Comparison of ENCODE assay signal across 8 cellular contexts in the genomic region with DNA sequence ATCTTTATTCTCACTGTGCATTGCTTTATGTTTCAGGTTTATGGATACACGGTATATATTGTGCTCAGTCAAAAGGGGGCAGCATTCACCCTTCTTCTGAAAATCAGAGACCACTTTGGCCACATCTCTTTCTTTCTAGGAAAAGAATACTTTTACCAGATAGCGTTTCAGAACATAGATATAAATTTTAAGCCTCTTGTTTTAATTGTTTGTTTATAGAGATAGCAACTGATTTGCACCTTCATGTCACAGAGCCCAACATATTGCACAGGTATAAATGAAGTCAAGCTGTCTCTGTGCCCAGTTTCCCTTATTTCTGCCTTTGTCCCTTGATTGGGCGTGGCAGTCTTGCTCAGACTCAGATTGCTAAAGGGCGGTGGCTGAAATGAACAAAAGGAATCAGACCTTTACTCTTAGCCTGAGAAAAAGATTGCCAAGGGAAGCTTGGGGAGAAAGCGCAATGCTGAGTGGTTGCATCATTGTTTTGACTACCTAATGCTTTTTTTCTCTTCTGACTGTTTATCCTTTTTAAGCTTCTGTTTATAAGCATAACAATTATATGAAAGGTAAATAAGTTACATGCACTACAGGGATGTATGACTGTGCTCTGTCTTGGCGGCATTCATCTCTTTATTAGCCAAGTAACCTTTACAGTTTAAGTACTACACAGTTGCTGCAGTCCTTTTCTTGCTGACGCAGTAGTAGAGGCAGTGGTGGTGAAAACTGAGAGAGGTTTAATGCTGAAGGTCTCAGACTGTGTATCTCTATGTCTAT.
DNase-seq lines count a peak whose midpoint lies in the region; ATAC-seq, FAIRE-seq and TF ChIP-seq lines count a peak whose summit lies in the region.

No MANE protein-coding gene starts in this region.

- peak overlapping the region; percentile 63 for H3K27ac Mint-ChIP-seq in type B pancreatic cell

- CTCF ChIA-PET in OCI-LY7 (lab: Charles Lee; ENCODE audit: unreplicated experiment) = no interaction called here
- CTCF ChIA-PET in HepG2 (lab: Yijun Ruan, JAX; ENCODE audit: low intra/inter-chr PET ratio, low total read pairs) = interaction anchor here (0.8 to 1.5 kb wide), 4 partner anchors 475 to 602 kb away, joined by 5 to 9 read pairs (median 6); no protein-coding TSS in a partner anchor

- H3K4me1 ChIP-seq in OCI-LY7 (ENCODE audit: insufficient read depth, low read length, poor library complexity, severe bottlenecking) (no peaks in the 10 kb centered on the region), colonic mucosa (no peaks in the 10 kb centered on the region), HepG2 (ENCODE audit: insufficient read depth, low read length) (peaks cover 15% of the 10 kb centered on the region)

- 17% methylated on average over 7 of the region's 7 CpGs for WGBS in HepG2 (ENCODE audit: low lambda C conversion rate)

- no peaks in the 10 kb centered on the region for H3K27me3 Mint-ChIP-seq in type B pancreatic cell

- no peak overlapping the region for H2AFZ ChIP-seq in OCI-LY7 (ENCODE audit: low read length)
- no peak overlapping the region for H2AFZ ChIP-seq in HepG2 (ENCODE audit: low read length)

- DNase-seq in AG08395 (ENCODE audit: low spot score) (peak; percentile 53), Kasumi-1 (lab: John Stamatoyannopoulos, UW) (peak; percentile 58 to 65), OCI-LY7 (ENCODE audit: low spot score) (peak; percentile 27), colonic mucosa (peak; percentile 56), HepG2 (ENCODE audit: low spot score) (peak; percentile 32), type B pancreatic cell (ENCODE audit: extremely low spot score, unreplicated experiment) (no peak), KG1 (lab: John Stamatoyannopoulos, UW) (no peak)

- no peak overlapping the region for H3K27ac ChIP-seq in OCI-LY7 (ENCODE audit: low read depth, low read length, poor library complexity, severe bottlenecking)
- H3K27ac ChIP-seq in colonic mucosa = peak overlapping the region; percentile 37
- no peak overlapping the region for H3K27ac ChIP-seq in HepG2 (ENCODE audit: extremely low read length, insufficient read depth, low read length)

- no peak for TF ChIP-seq POLR2A in HepG2 (IDR thresholded peaks at IDR 0.05; ENCODE audit: insufficient read depth in 1 of 2, low read depth in 2 of 2, low read length in 2 of 2)

- no peaks in the 10 kb centered on the region for H3K9me2 ChIP-seq in OCI-LY7 (ENCODE audit: insufficient read depth, low read length)

- no peaks in the 10 kb centered on the region for H3K79me2 ChIP-seq in OCI-LY7 (ENCODE audit: insufficient read depth, low read depth, low read length)
- no peaks in the 10 kb centered on the region for H3K79me2 ChIP-seq in HepG2 (ENCODE audit: insufficient read depth, low read length)

- no peaks in the 10 kb centered on the region for H3K36me3 Mint-ChIP-seq in type B pancreatic cell

- TF ChIP-seq RAD21 in HepG2 (CRISPR knock-in tag; IDR thresholded peaks at IDR 0.05) = 0 out of 2 replicates have a peak, but pooled peaks have one; percentile 31

- H3K9me3 Mint-ChIP-seq in type B pancreatic cell = no peaks in the 10 kb centered on the region

- H3K9ac ChIP-seq in colonic mucosa (ENCODE audit: low read depth in 2 of 2, low read length in 2 of 2) = no peak overlapping the region
- H3K9ac ChIP-seq in HepG2 (ENCODE audit: insufficient read depth, low read depth, low read length) = no peak overlapping the region

- peak; percentile 48 for FAIRE-seq in HepG2 (lab: Jason Lieb, UNC)

- in situ Hi-C loops in HepG2 (cut with HindIII; ENCODE audit: extremely low pct_ligation_motif_present, low pct_unique_long_range_greater_than_20kb) = loop anchor here (5.0 kb wide), 2 partner anchors 474 to 599 kb away; no protein-coding TSS in a partner anchor

- peaks cover 15% of the 10 kb centered on the region for H3K4me1 Mint-ChIP-seq in type B pancreatic cell (ENCODE audit: unreplicated experiment)

- no peaks in the 10 kb centered on the region for H3K36me3 ChIP-seq in OCI-LY7 (ENCODE audit: insufficient read depth, low read length)
- no peaks in the 10 kb centered on the region for H3K36me3 ChIP-seq in colonic mucosa
- no peaks in the 10 kb centered on the region for H3K36me3 ChIP-seq in HepG2 (replicated peaks in 1 of 2; ENCODE audit: control insufficient read depth in 1 of 2, insufficient read depth in 2 of 2, low read length in 2 of 2)

- H3K4me2 ChIP-seq in OCI-LY7 (ENCODE audit: low read length) (no peak overlapping the region), HepG2 (ENCODE audit: low read depth, low read length) (no peak overlapping the region)

- H3K4me3 ChIP-seq in GM12875 (ENCODE audit: low read depth, low read length) (no peak overlapping the region), OCI-LY7 (ENCODE audit: low read depth, low read length, poor library complexity, severe bottlenecking) (no peak overlapping the region), colonic mucosa (no peak overlapping the region), HepG2 (replicated peaks in 1 of 3; ENCODE audit: insufficient read depth in 1 of 3, low read depth in 2 of 3, low read length in 3 of 3) (no peak overlapping the region)

- ATAC-seq in HepG2 = peak; percentile 82

- POLR2A ChIA-PET in OCI-LY7 (lab: Charles Lee) (no interaction called here), HepG2 (lab: Yijun Ruan, JAX) (no interaction called here)

- H3K27me3 ChIP-seq in colonic mucosa = no peaks in the 10 kb centered on the region
- no peaks in the 10 kb centered on the region for H3K27me3 ChIP-seq in HepG2 (ENCODE audit: control insufficient read depth in 1 of 2, insufficient read depth in 2 of 2, low read length in 2 of 2)

- H3K9me3 ChIP-seq in OCI-LY7 (ENCODE audit: low read length) (no peaks in the 10 kb centered on the region), colonic mucosa (no peaks in the 10 kb centered on the region), HepG2 (ENCODE audit: low read length) (no peaks in the 10 kb centered on the region)

- H4K20me1 ChIP-seq in OCI-LY7 (ENCODE audit: insufficient read depth, low read length) (no peaks in the 10 kb centered on the region), HepG2 (ENCODE audit: insufficient read depth, low read length) (no peaks in the 10 kb centered on the region)

- TF ChIP-seq EP300 in HepG2 (IDR thresholded peaks at IDR 0.05; ENCODE audit: low read depth in 2 of 2, low read length in 2 of 2) (no peak), HepG2 (CRISPR knock-in tag; IDR thresholded peaks at IDR 0.05; ENCODE audit: borderline replicate concordance) (no peak)

- intact Hi-C loops in OCI-LY7 (cut with micrococcal nuclease; ENCODE audit: unreplicated experiment) (loop anchor here (1.0 to 10.0 kb wide), 2 partner anchors 475 to 597 kb away; no protein-coding TSS in a partner anchor), colonic mucosa (cut with DNase I) (loop anchor here (5.0 to 10.0 kb wide), 2 partner anchors 474 to 567 kb away; no protein-coding TSS in a partner anchor), HepG2 (cut with micrococcal nuclease; ENCODE audit: unreplicated experiment) (loop anchor here (1.0 to 10.0 kb wide), 6 partner anchors 123 to 707 kb away; no protein-coding TSS in a partner anchor)

- no TSS peak for BruUV-seq in OCI-LY7 (replicated peaks; lab: Mats Ljungman, UMichigan)
- no TSS peak for BruUV-seq in HepG2 (replicated peaks; lab: Mats Ljungman, UMichigan)

- peak; percentile 20; the same call in 1 of the 2 replicates for TF ChIP-seq CTCF in GM12875 (IDR thresholded peaks at IDR 0.05; ENCODE audit: borderline replicate concordance, insufficient read depth, low read depth, low read length)
- TF ChIP-seq CTCF in OCI-LY7 (conservative IDR thresholded peaks at IDR 0.05; ENCODE audit: low read length) = peak; percentile 74
- peak; percentile 41 for TF ChIP-seq CTCF in colonic mucosa (IDR thresholded peaks at IDR 0.05)
- TF ChIP-seq CTCF in HepG2 (CRISPR knock-in tag; IDR thresholded peaks at IDR 0.05) = peak; percentile 71
- TF ChIP-seq CTCF in type B pancreatic cell (conservative IDR thresholded peaks at IDR 0.05) = peak; percentile 92

- H3K4me3 Mint-ChIP-seq in type B pancreatic cell = no peak overlapping the region

TF ChIP-seq in HepG2, 621 proteins besides CTCF, POLR2A, EP300 and RAD21:
- TF ChIP-seq BCL6 (CRISPR knock-in tag; IDR thresholded peaks at IDR 0.05) = peak; percentile 90
- no peak for TF ChIP-seq XBP1 (CRISPR knock-in tag; IDR thresholded peaks at IDR 0.05)
- TF ChIP-seq SMC3 (IDR thresholded peaks at IDR 0.05; ENCODE audit: low read length) = peak; percentile 54; the same call in 1 of the 2 replicates
- TF ChIP-seq STAG1 (CRISPR knock-in tag; IDR thresholded peaks at IDR 0.05) = peak; percentile 79

Comparison
In these comparisons a context has a peak if more than half of its experiments do, and no peak if none do; other contexts are left out.
1. DNase-seq: peak in AG08395 (single experiment), Kasumi-1 (2 of 2), OCI-LY7 (single experiment), colonic mucosa (single experiment) and HepG2 (single experiment); none in type B pancreatic cell (single experiment) and KG1 (single experiment).
2. CTCF ChIP-seq: peak in every context shown above with its lines; median percentile 92 in type B pancreatic cell; 74 in OCI-LY7; 71 in HepG2; 41 in colonic mucosa; 20 in GM12875.